ENCODE assay signal across 8 cellular contexts in genomic region chr4:94451051-94451404, GRCh38. TPM values are rescaled to one million over a fixed set of nuclear protein-coding genes. Genes with fewer than 3 reads are reported as not detected.
DNase-seq lines count a peak whose midpoint lies in the region; ATAC-seq, FAIRE-seq and TF ChIP-seq lines count a peak whose summit lies in the region.

No MANE protein-coding gene starts in this region.

- ATAC-seq in HG03469 (IDR thresholded peaks at IDR 0.05; ENCODE audit: unreplicated experiment): no peak
- no peak for ATAC-seq in GM19324 (IDR thresholded peaks at IDR 0.05; ENCODE audit: low FRiP score, unreplicated experiment)
- ATAC-seq in HG03196 (IDR thresholded peaks at IDR 0.05; ENCODE audit: unreplicated experiment): no peak

- no peaks in the 10 kb centered on the region for H4K20me1 ChIP-seq in H1 (replicated peaks in 1 of 2; ENCODE audit: control insufficient read depth in 1 of 2, insufficient read depth in 2 of 2, low read length in 2 of 2)

- H2BK20ac ChIP-seq in H1 (ENCODE audit: low read length): no peak overlapping the region

- POLR2A ChIA-PET in CD8-positive, alpha-beta memory T cell (lab: Charles Lee): interaction anchor here (0.7 kb wide), 1 partner anchor 9 kb away, joined by 3 read pairs; no protein-coding TSS in a partner anchor
- POLR2A ChIA-PET in H1 (lab: Charles Lee; ENCODE audit: partially characterized antibody): interaction anchor here (0.7 to 3.6 kb wide), 4 partner anchors 8 to 80 kb away, joined by 5 to 11 read pairs (median 8); no protein-coding TSS in a partner anchor

- H3K79me2 ChIP-seq in H1 (ENCODE audit: control insufficient read depth in 1 of 2, insufficient read depth in 2 of 2, low read length in 2 of 2): peaks cover 0 to 31% of the 10 kb centered on the region in 2 experiments; a peak in 2 of 4 replicates

- H3K4me3 ChIP-seq in CD8-positive, alpha-beta memory T cell (ENCODE audit: low read length): peak overlapping the region; percentile 70
- H3K4me3 ChIP-seq in H1 (ENCODE audit: extremely low read depth in 1 of 4, insufficient read depth in 2 of 4, low read depth in 3 of 4, low read length in 4 of 4): peak overlapping the region; percentile 43 to 91 (median 60); a peak in 7 of 8 replicates
- peak overlapping the region; percentile 87 to 94 for H3K4me3 ChIP-seq in neutrophil (ENCODE audit: low read depth in 1 of 2, low read length in 1 of 2)

- peak overlapping the region; percentile 85 for H2AFZ ChIP-seq in H1 (ENCODE audit: low read length)

- peaks cover 0 to 9% (median 2%) of the 10 kb centered on the region in 3 donors for H3K36me3 Mint-ChIP-seq in CD8-positive, alpha-beta memory T cell

- no peak overlapping the region for H2AK5ac ChIP-seq in H1 (ENCODE audit: low read depth, low read length)

- H3K36me3 ChIP-seq in CD8-positive, alpha-beta memory T cell (ENCODE audit: insufficient read depth, low read length): no peaks in the 10 kb centered on the region
- peaks cover 0 to 7% (median 0%) of the 10 kb centered on the region in 4 experiments; a peak in 1 of 8 replicates for H3K36me3 ChIP-seq in H1 (ENCODE audit: control insufficient read depth in 2 of 4, insufficient read depth in 4 of 4, low read length in 3 of 4)
- peaks cover 3% of the 10 kb centered on the region for H3K36me3 ChIP-seq in neutrophil

- FAIRE-seq in H1 (lab: Jason Lieb, UNC): no peak

- H3K4me1 ChIP-seq in CD8-positive, alpha-beta memory T cell (ENCODE audit: insufficient read depth, low read length): peaks cover 15% of the 10 kb centered on the region
- H3K4me1 ChIP-seq in H1 (replicated peaks in 1 of 4; ENCODE audit: control insufficient read depth in 3 of 4, insufficient read depth in 4 of 4, low read length in 3 of 4) (peaks cover 0 to 8% (median 4%) of the 10 kb centered on the region in 4 experiments; a peak in 6 of 7 replicates), neutrophil (ENCODE audit: control insufficient read depth in 1 of 2, insufficient read depth in 1 of 2, low read depth in 1 of 2, low read length in 1 of 2) (peaks cover 20 to 32% of the 10 kb centered on the region in 2 experiments)

- H2BK12ac ChIP-seq in H1 (ENCODE audit: low read depth, low read length): no peak overlapping the region; the same call in 1 of the 2 replicates

- no peaks in the 10 kb centered on the region for H3K9me3 ChIP-seq in CD8-positive, alpha-beta memory T cell (ENCODE audit: low read length)
- H3K9me3 ChIP-seq in H1 (ENCODE audit: insufficient read depth in 2 of 2, low read depth in 1 of 2, low read length in 1 of 2): no peaks in the 10 kb centered on the region
- no peaks in the 10 kb centered on the region for H3K9me3 ChIP-seq in neutrophil

- H3K4me3 Mint-ChIP-seq in CD8-positive, alpha-beta memory T cell: peak overlapping the region; percentile 83 to 96 (median 91)

- no peaks in the 10 kb centered on the region for H3K9me3 Mint-ChIP-seq in CD8-positive, alpha-beta memory T cell

- DNase-seq in CD8-positive, alpha-beta memory T cell: no peak
- DNase-seq in NCI-H69 (lab: John Stamatoyannopoulos, UW) (peak; percentile 31), H1 (ENCODE audit: low read depth in 1 of 2, low spot score in 2 of 2) (no peak), GDM1 (lab: John Stamatoyannopoulos, UW) (no peak)

- H3K27me3 ChIP-seq in CD8-positive, alpha-beta memory T cell (ENCODE audit: insufficient read depth, low read length, poor library complexity, severe bottlenecking): peaks cover 3% of the 10 kb centered on the region
- H3K27me3 ChIP-seq in H1 (replicated peaks in 1 of 4; ENCODE audit: control insufficient read depth in 3 of 4, extremely low read depth in 1 of 4, insufficient read depth in 3 of 4, low read length in 3 of 4): peaks cover 0 to 3% (median 0%) of the 10 kb centered on the region in 4 experiments; a peak in 1 of 7 replicates
- H3K27me3 ChIP-seq in neutrophil: peaks cover 32% of the 10 kb centered on the region

- no peak overlapping the region for H2BK5ac ChIP-seq in H1 (ENCODE audit: low read depth, low read length)

- H3K4me1 Mint-ChIP-seq in CD8-positive, alpha-beta memory T cell: peaks cover 28 to 38% (median 36%) of the 10 kb centered on the region in 3 donors

- H3K79me1 ChIP-seq in H1 (ENCODE audit: low read depth, low read length): no peaks in the 10 kb centered on the region

- no peak for TF ChIP-seq EP300 in H1 (IDR thresholded peaks at IDR 0.05; ENCODE audit: borderline replicate concordance in 1 of 2, low read depth in 2 of 2, low read length in 2 of 2)

- TF ChIP-seq CTCF in H1 (IDR thresholded peaks at IDR 0.05; ENCODE audit: control extremely low read depth in 1 of 3, insufficient read depth in 1 of 3, low read depth in 1 of 3, low read length in 3 of 3): no peak
- TF ChIP-seq CTCF in neutrophil (IDR thresholded peaks at IDR 0.05): no peak

- H3K23ac ChIP-seq in H1 (ENCODE audit: insufficient read length): no peak overlapping the region

- TF ChIP-seq POLR2A in H1 (IDR thresholded peaks at IDR 0.05; ENCODE audit: control extremely low read depth in 1 of 2, low read depth in 2 of 2, low read length in 2 of 2): no peak

- peaks cover 8% of the 10 kb centered on the region for H3K23me2 ChIP-seq in H1 (ENCODE audit: low read depth, low read length)

- no peak overlapping the region for H4K5ac ChIP-seq in H1 (ENCODE audit: insufficient read length, low read depth, low read length)

- no peak overlapping the region for H3K27ac ChIP-seq in CD8-positive, alpha-beta memory T cell (ENCODE audit: low read depth, low read length)
- H3K27ac ChIP-seq in H1 (ENCODE audit: low read depth, low read length) (no peak overlapping the region), neutrophil (no peak overlapping the region)

- H4K91ac ChIP-seq in H1 (replicated peaks; ENCODE audit: insufficient read length, low read length): no peak overlapping the region

- H2BK15ac ChIP-seq in H1 (ENCODE audit: low read length): no peak overlapping the region

- H4K8ac ChIP-seq in H1 (ENCODE audit: extremely low read depth, insufficient read depth, low read length): no peak overlapping the region

- H2BK120ac ChIP-seq in H1 (replicated peaks; ENCODE audit: low read depth, low read length): no peak overlapping the region

- WGBS in H1 (ENCODE audit: extremely low coverage in 1 of 2, insufficient coverage in 1 of 2, insufficient read length in 1 of 2, insufficient replicate concordance in 2 of 2, low coverage in 1 of 2, low lambda C conversion rate in 2 of 2, missing lambda C conversion rate in 1 of 2), 2 experiments: 44% methylated on average over 9 of the region's 10 CpGs; no CpG with 5 or more reads in 1 of the 2 experiments

- peak overlapping the region in 2 of 4 experiments; percentile 2 to 37; a peak in 2 of 7 replicates for H3K9ac ChIP-seq in H1 (replicated peaks in 1 of 4; ENCODE audit: extremely low read depth in 1 of 4, low read depth in 3 of 4, low read length in 3 of 4)

- H3K4ac ChIP-seq in H1 (replicated peaks; ENCODE audit: insufficient read length, low read depth, low read length): no peak overlapping the region

- H3K14ac ChIP-seq in H1 (ENCODE audit: insufficient read length): no peak overlapping the region

- H3K4me2 ChIP-seq in H1 (ENCODE audit: insufficient read depth in 1 of 2, low read depth in 2 of 2, low read length in 2 of 2): peak overlapping the region; percentile 75 to 90

- H3K27ac Mint-ChIP-seq in CD8-positive, alpha-beta memory T cell: peak overlapping the region in 7 of 8 donors; percentile 33 to 88 (median 74)

- CTCF ChIA-PET in CD8-positive, alpha-beta memory T cell (lab: Charles Lee): interaction anchor here (1.2 to 1.6 kb wide), 2 partner anchors 10 to 44 kb away, joined by 3 read pairs; no protein-coding TSS in a partner anchor
- CTCF ChIA-PET in H1 (lab: Charles Lee; ENCODE audit: partially characterized antibody): interaction anchor here (0.8 to 2.6 kb wide), 5 partner anchors 10 to 463 kb away, joined by 3 to 6 read pairs (median 3); no protein-coding TSS in a partner anchor

- TF ChIP-seq RAD21 in H1 (IDR thresholded peaks at IDR 0.05 in 1 of 2, conservative IDR thresholded peaks at IDR 0.05 in 1 of 2; ENCODE audit: low read depth in 2 of 2, low read length in 2 of 2): no peak

- no peak overlapping the region for H3K56ac ChIP-seq in H1 (replicated peaks; ENCODE audit: insufficient read length, low read depth, low read length)

- H3K27me3 Mint-ChIP-seq in CD8-positive, alpha-beta memory T cell: peaks cover 12 to 28% of the 10 kb centered on the region in 2 donors

- no peak overlapping the region for H3K18ac ChIP-seq in H1 (ENCODE audit: extremely low read depth, low read length)

TF ChIP-seq in H1, 55 proteins besides CTCF, POLR2A, EP300 and RAD21:
- TF ChIP-seq TCF12 (IDR thresholded peaks at IDR 0.05; ENCODE audit: low read depth, low read length) (no peak), CTBP2 (IDR thresholded peaks at IDR 0.05; ENCODE audit: borderline replicate concordance, insufficient read depth, insufficient read length, low read length) (no peak)

RNA-seq across cellular contexts. Expression of gene PDLIM5, which starts 0.7 kb away (rescaled TPM):
- 10 to 100 TPM; 27.0 to 27.4 TPM for total RNA-seq in CD8-positive, alpha-beta memory T cell
- 50.2 TPM for polyA plus RNA-seq in CD8-positive, alpha-beta memory T cell
- total RNA-seq in H1 (2021; fragmentation: NEBNext Ultra II Directional; extraction: Animal tissue kit (Norgen Biotek cat#: 25700)): 58.9 and 62.1 TPM in 2 replicates
- 28.6 and 37.3 TPM in 2 replicates for polyA plus RNA-seq in H1 (2011; rRNA removed)
- 35.2 TPM for polyA plus RNA-seq in H1 (2011; cell fraction: cytosol; rRNA removed)
- 40.5 TPM for polyA plus RNA-seq in H1 (2011; cell fraction: nucleus; rRNA removed)
- polyA plus RNA-seq in H1 (2012, experiment 1 of 2): 29.1 to 37.0 TPM (median 31.3 TPM) in 4 replicates
- 6.7 TPM for polyA plus RNA-seq in H1 (2012, experiment 2 of 2)
- 27.9 TPM for polyA plus RNA-seq in H1 (2013, experiment 1 of 2)
- polyA plus RNA-seq in H1 (2013, experiment 2 of 2): 27.3 TPM
- 178 and 216 TPM in 2 replicates for polyA minus RNA-seq in H1 (2011; rRNA and poly(A)+ RNA removed)
- polyA minus RNA-seq in H1 (2011; cell fraction: cytosol; rRNA and poly(A)+ RNA removed): 35.4 TPM
- 155 TPM for polyA minus RNA-seq in H1 (2011; cell fraction: nucleus; rRNA and poly(A)+ RNA removed)
